Comparison of ENCODE assay signal across 8 cellular contexts in genomic region chr1:117060441-117061317, GRCh38. TPM values are rescaled to one million over a fixed set of nuclear protein-coding genes. Genes with fewer than 3 reads are reported as not detected.
DNase-seq lines count a peak whose midpoint lies in the region; ATAC-seq, FAIRE-seq and TF ChIP-seq lines count a peak whose summit lies in the region.

No MANE protein-coding gene starts in this region.

- CTCF ChIA-PET in BJ (lab: Yijun Ruan, JAX) = interaction anchor here (0.7 to 2.2 kb wide), 10 partner anchors 11 to 474 kb away, joined by 3 to 17 read pairs (median 5); no protein-coding TSS in a partner anchor
- CTCF ChIA-PET in PC-3 (lab: Charles Lee) = interaction anchor here (0.6 to 1.2 kb wide), 5 partner anchors 68 to 491 kb away, joined by 3 to 6 read pairs (median 6); no protein-coding TSS in a partner anchor

- no peaks in the 10 kb centered on the region for H3F3A ChIP-seq in PC-3 (ENCODE audit: low read length, unreplicated experiment)

- H3K79me2 ChIP-seq in PC-3 (ENCODE audit: low read length) = peaks cover 27% of the 10 kb centered on the region; the same call in 1 of the 2 replicates

- H3K4me2 ChIP-seq in PC-3 (ENCODE audit: low read length) = peak overlapping the region; percentile 89

- no peaks in the 10 kb centered on the region for H3K36me3 ChIP-seq in BJ (ENCODE audit: control insufficient read depth, insufficient read depth, low read length)
- no peaks in the 10 kb centered on the region; the same call in 1 of the 2 replicates for H3K36me3 ChIP-seq in PC-3 (ENCODE audit: low read depth, low read length)

- BruUV-seq in PC-3 (replicated peaks; lab: Mats Ljungman, UMichigan) = TSS peak; percentile 81

- peak overlapping the region; percentile 76 for H3K9ac ChIP-seq in PC-3 (ENCODE audit: low read length)

- H3K9me3 ChIP-seq in PC-3 (ENCODE audit: low read length) = no peaks in the 10 kb centered on the region

- H3K4me3 ChIP-seq in BJ (ENCODE audit: low read depth, low read length) = peak overlapping the region; percentile 78
- peak overlapping the region; percentile 89 for H3K4me3 ChIP-seq in PC-3 (ENCODE audit: low read length)
- peak overlapping the region; percentile 65 to 97 (median 84) for H3K4me3 ChIP-seq in dorsolateral prefrontal cortex

- no peak for TF ChIP-seq CTCF in BJ (IDR thresholded peaks at IDR 0.05; ENCODE audit: insufficient read depth, low read depth, low read length)
- no peak for TF ChIP-seq CTCF in PC-3 (conservative IDR thresholded peaks at IDR 0.05; ENCODE audit: low read depth, low read length)
- no peak for TF ChIP-seq CTCF in dorsolateral prefrontal cortex (IDR thresholded peaks at IDR 0.05 in 54 of 56, conservative IDR thresholded peaks at IDR 0.05 in 2 of 56; ENCODE audit: low read depth in 1 of 56, partially characterized antibody in 56 of 56)

- POLR2A ChIA-PET in BJ (lab: Charles Lee) (no interaction called here), PC-3 (lab: Charles Lee; ENCODE audit: unreplicated experiment) (interaction anchor here (0.5 to 0.7 kb wide), 5 partner anchors 17 to 914 kb away, joined by 3 to 5 read pairs (median 3); no protein-coding TSS in a partner anchor)

- no peaks in the 10 kb centered on the region for H3K9me2 ChIP-seq in PC-3 (replicated peaks; ENCODE audit: low read length)

- H4K20me1 ChIP-seq in PC-3 (ENCODE audit: low read length) = no peaks in the 10 kb centered on the region

- intact Hi-C loops in PC-3 (cut with micrococcal nuclease) (loop anchor here (2.0 to 10.0 kb wide), 2 partner anchors 60 to 694 kb away; partner anchors contain the start of gene TRIM45), dorsolateral prefrontal cortex (cut with DNase I) (loop anchor here (10.0 kb wide), 3 partner anchors 304 to 694 kb away; partner anchors contain the start of gene MAN1A2 (in 1 of the 2))

- H3K4me1 ChIP-seq in PC-3 (ENCODE audit: insufficient read depth, low read length) = peaks cover 14% of the 10 kb centered on the region

- peak overlapping the region; percentile 91 for H2AFZ ChIP-seq in PC-3 (ENCODE audit: low read length)

- no peaks in the 10 kb centered on the region for H3K27me3 ChIP-seq in BJ (ENCODE audit: control insufficient read depth, insufficient read depth, low read length)
- H3K27me3 ChIP-seq in PC-3 (ENCODE audit: low read length) = no peaks in the 10 kb centered on the region
- no peaks in the 10 kb centered on the region for H3K27me3 ChIP-seq in dorsolateral prefrontal cortex

- FAIRE-seq in GM12891 (lab: Jason Lieb, UNC) = no peak

- TF ChIP-seq POLR2A in GM12891 (IDR thresholded peaks at IDR 0.05; ENCODE audit: low read depth, low read length) = peak; percentile 65

- H3K27ac ChIP-seq in PC-3 (ENCODE audit: low read length) (no peak overlapping the region), dorsolateral prefrontal cortex (peak overlapping the region in 12 of 59 donors; percentile 13 to 73 (median 45))

- DNase-seq in BJ (ENCODE audit: low read depth) (no peak), GM12891 (ENCODE audit: insufficient read length, low spot score) (no peak), PC-3 (peak; percentile 51), dorsolateral prefrontal cortex (peak in 1 of 10 donors; percentile 43), lung microvascular endothelial cell (ENCODE audit: low read depth in 2 of 2) (peak; percentile 24 to 54), ureter (ENCODE audit: low spot score) (peak; percentile 52), NCI-H1694 treated with DMSO at 0.1 percent for 48 hours (lab: John Stamatoyannopoulos, UW) (no peak)

- ATAC-seq in HG02938 (IDR thresholded peaks at IDR 0.05; ENCODE audit: unreplicated experiment) = peak; percentile 1
- ATAC-seq in PC-3 = peak; percentile 54

TF ChIP-seq in GM12891, 5 proteins besides CTCF, POLR2A, EP300 and RAD21:
- TF ChIP-seq TAF1 (IDR thresholded peaks at IDR 0.05; ENCODE audit: low read depth, low read length) (no peak), SPI1 (IDR thresholded peaks at IDR 0.05; ENCODE audit: low read depth, low read length) (no peak), POLR2AphosphoS5 (IDR thresholded peaks at IDR 0.05; ENCODE audit: low read depth, low read length) (0 out of 2 replicates have a peak, but pooled peaks have one; percentile 39), POU2F2 (IDR thresholded peaks at IDR 0.05; ENCODE audit: low read depth, low read length) (no peak)

RNA-seq across cellular contexts. Expression of gene TTF2, which starts 0.6 kb away (rescaled TPM):
- 8.9 and 10.1 TPM in 2 replicates for polyA plus RNA-seq in BJ (2011; rRNA removed)
- 7.1 and 7.2 TPM in 2 replicates for polyA minus RNA-seq in BJ (2011; rRNA and poly(A)+ RNA removed)
- polyA plus RNA-seq in GM12891 (2012; ENCODE audit: low read depth, missing spikeins) = 26.7 TPM
- 25.1 and 28.8 TPM in 2 replicates for total RNA-seq in PC-3 (2014; rRNA removed)
- total RNA-seq in dorsolateral prefrontal cortex = 10 to 100 TPM in 97 of 120 experiments, 1 to 10 TPM in 23; 6.5 to 31.5 (median 14.0) TPM
- 6.5 and 6.9 TPM in 2 replicates for total RNA-seq in lung microvascular endothelial cell
- 25.1 TPM for total RNA-seq in ureter

RNA-seq across cellular contexts. Expression of gene CD101, which starts 59.1 kb away (rescaled TPM):
- 0.12 TPM in 1 of 2 replicates, not detected in the other for polyA plus RNA-seq in BJ (2011; rRNA removed)
- polyA minus RNA-seq in BJ (2011; rRNA and poly(A)+ RNA removed) = not detected in 2 replicates
- 0.59 TPM for polyA plus RNA-seq in GM12891 (2012; ENCODE audit: low read depth, missing spikeins)
- total RNA-seq in PC-3 (2014; rRNA removed) = 0.17 and 0.36 TPM in 2 replicates
- total RNA-seq in dorsolateral prefrontal cortex = 10 to 100 TPM in 1 of 120 experiments, 1 to 10 TPM in 118, under 1 TPM in 1; 0.74 to 11.0 (median 3.5) TPM
- under 0.01 and 0.44 TPM in 2 replicates for total RNA-seq in lung microvascular endothelial cell
- total RNA-seq in ureter = 1.1 TPM

Comparison
In these comparisons a context has a peak if more than half of its experiments do, and no peak if none do; other contexts are left out.
1. DNase-seq: peak in PC-3 (single experiment), lung microvascular endothelial cell (2 of 2) and ureter (single experiment); none in BJ (single experiment), GM12891 (single experiment) and NCI-H1694 treated with DMSO at 0.1 percent for 48 hours (single experiment).
2. Peak in every context shown above with its lines, with median percentiles within 50 percentile points of each other: H3K4me3 ChIP-seq.